In the genomic region with DNA sequence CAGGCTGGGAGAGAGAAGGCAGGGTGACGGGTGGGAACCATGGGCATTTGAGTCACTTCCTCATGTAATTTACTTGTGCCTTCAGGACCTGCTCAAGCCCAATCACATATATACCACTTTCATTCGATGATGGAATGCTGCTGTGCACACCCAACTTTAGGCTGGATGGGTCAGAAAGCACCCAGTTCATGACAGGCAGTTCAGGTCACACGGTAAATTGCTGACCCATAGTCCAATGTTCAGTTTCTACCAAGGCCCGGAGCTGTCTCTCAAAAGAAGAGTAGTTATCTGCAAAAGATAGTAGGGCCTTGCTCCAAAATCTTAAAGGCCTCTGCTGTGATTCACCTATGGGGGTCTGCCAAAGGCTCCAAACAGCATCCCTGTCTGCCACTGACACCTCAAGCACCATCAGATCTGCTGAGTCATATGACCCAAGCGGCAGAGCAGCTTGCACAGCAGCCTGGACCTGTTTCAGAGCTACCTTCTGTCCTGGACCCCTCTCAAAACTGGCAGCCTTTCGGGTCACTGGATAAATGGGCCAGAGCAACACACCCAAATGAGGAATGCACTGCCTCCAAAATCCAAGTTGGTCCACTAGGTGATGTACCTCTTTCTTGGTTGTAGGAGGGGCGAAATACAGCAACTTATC, we compare ENCODE assay signal across 20 cellular contexts. TPM values are rescaled to one million over a fixed set of nuclear protein-coding genes. Genes with fewer than 3 reads are reported as not detected.
DNase-seq lines count a peak whose midpoint lies in the region; ATAC-seq and TF ChIP-seq lines count a peak whose summit lies in the region.
"Had no signal": no experiment of that assay in that cellular context is flagged by ENCODE, and none has a peak within 500 bp of the region (broad histone marks: within the 10 kb centered on the region; RNA-seq: fewer than 3 reads in every experiment).

No MANE protein-coding gene starts in this region.

- H3K9me3 Mint-ChIP-seq in CD8-positive, alpha-beta T cell, result no peaks in the 10 kb centered on the region
- no peaks in the 10 kb centered on the region for H3K9me3 Mint-ChIP-seq in chondrocyte (ENCODE audit: low read depth)

- no peak overlapping the region for H2AFZ ChIP-seq in IMR-90 (replicated peaks; ENCODE audit: low read length, poor library complexity)
- H2AFZ ChIP-seq in Karpas-422 (ENCODE audit: low read length), result no peak overlapping the region

- POLR2A ChIA-PET in CD8-positive, alpha-beta T cell (lab: Charles Lee), result no interaction called here
- POLR2A ChIA-PET in IMR-90 (lab: Charles Lee; ENCODE audit: unreplicated experiment), result no interaction called here

- peaks cover 3% of the 10 kb centered on the region for H3K4me1 Mint-ChIP-seq in CD8-positive, alpha-beta T cell (ENCODE audit: low read depth)
- H3K4me1 Mint-ChIP-seq in chondrocyte (ENCODE audit: low read depth), result peaks cover 6% of the 10 kb centered on the region

- no peak overlapping the region for H3K4me3 Mint-ChIP-seq in CD8-positive, alpha-beta T cell
- H3K4me3 Mint-ChIP-seq in chondrocyte (ENCODE audit: unreplicated experiment), result no peak overlapping the region

- no peak overlapping the region for H4K5ac ChIP-seq in IMR-90 (ENCODE audit: low read depth, low read length)

- H4K20me1 ChIP-seq in IMR-90 (ENCODE audit: insufficient read depth, low read length), result peaks cover 9% of the 10 kb centered on the region; the same call in 1 of the 2 replicates
- no peaks in the 10 kb centered on the region for H4K20me1 ChIP-seq in Karpas-422 (ENCODE audit: insufficient read depth, low read depth, low read length)

- H3K14ac ChIP-seq in IMR-90 (replicated peaks; ENCODE audit: low read depth, low read length), result no peak overlapping the region

- H3K9me1 ChIP-seq in IMR-90 (ENCODE audit: insufficient read depth, low read length), result peaks cover 15% of the 10 kb centered on the region

- H3K27ac Mint-ChIP-seq in CD8-positive, alpha-beta T cell, result peak overlapping the region; percentile 28
- H3K27ac Mint-ChIP-seq in chondrocyte (ENCODE audit: unreplicated experiment), result peak overlapping the region; percentile 76
- H3K27ac Mint-ChIP-seq: progenitor cell of endocrine pancreas had no signal

- CTCF ChIA-PET in CD8-positive, alpha-beta T cell (lab: Charles Lee), result interaction anchor here (1.1 kb wide), 1 partner anchor 25 kb away, joined by 3 read pairs; the partner anchor contains the start of genes CYB5D2 and ZZEF1
- CTCF ChIA-PET in IMR-90 (lab: Yijun Ruan, JAX), result interaction anchor here (1.2 kb wide), 1 partner anchor 12 kb away, joined by 3 read pairs; no protein-coding TSS in a partner anchor

- no peaks in the 10 kb centered on the region for H3K9me3 ChIP-seq in CD8-positive, alpha-beta T cell (ENCODE audit: low read length)
- no peaks in the 10 kb centered on the region for H3K9me3 ChIP-seq in IMR-90 (ENCODE audit: control insufficient read depth, insufficient read depth, low read length)
- no peaks in the 10 kb centered on the region for H3K9me3 ChIP-seq in right lobe of liver
- H3K9me3 ChIP-seq in Karpas-422 (ENCODE audit: low read length), result no peaks in the 10 kb centered on the region
- H3K9me3 ChIP-seq: BLaER1 treated with 17β-estradiol and CSF1 and Interleukin-3, amounts not matched to agents 10 nM and 100 nM; heart left ventricle; SK-N-SH; thoracic aorta had no signal

- H3K18ac ChIP-seq in IMR-90 (ENCODE audit: low read depth, low read length), result no peak overlapping the region

- no peaks in the 10 kb centered on the region for H3K27me3 ChIP-seq in CD8-positive, alpha-beta T cell (ENCODE audit: insufficient read depth, low read length)
- H3K27me3 ChIP-seq in IMR-90 (ENCODE audit: control insufficient read depth, insufficient read depth, low read length) (no peaks in the 10 kb centered on the region), right lobe of liver (no peaks in the 10 kb centered on the region), Karpas-422 (ENCODE audit: low read length) (no peaks in the 10 kb centered on the region)
- H3K27me3 ChIP-seq: BLaER1 treated with 17β-estradiol and CSF1 and Interleukin-3, amounts not matched to agents 10 nM and 100 nM; heart left ventricle had no signal

- no peak overlapping the region for H3K27ac ChIP-seq in CD8-positive, alpha-beta T cell (ENCODE audit: low read depth, low read length)
- H3K27ac ChIP-seq in IMR-90 (ENCODE audit: insufficient read depth, low read length) (no peak overlapping the region), right lobe of liver (no peak overlapping the region), Karpas-422 (ENCODE audit: low read length) (no peak overlapping the region)
- H3K27ac ChIP-seq: BLaER1 treated with 17β-estradiol and CSF1 and Interleukin-3, amounts not matched to agents 10 nM and 100 nM; epithelial cell of prostate; heart left ventricle; thoracic aorta had no signal

- peaks cover 5 to 66% of the 10 kb centered on the region in 2 experiments; a peak in 3 of 4 replicates for H3K79me1 ChIP-seq in IMR-90 (ENCODE audit: low read depth in 1 of 2, low read length in 2 of 2)

- H2BK15ac ChIP-seq in IMR-90 (ENCODE audit: low read depth, low read length), result no peak overlapping the region

- intact Hi-C loops in CD8-positive, alpha-beta T cell (cut with DNase I, micrococcal nuclease), result no loop called here
- intact Hi-C loops in IMR-90 (cut with micrococcal nuclease), result no loop called here
- intact Hi-C loops in right lobe of liver (cut with DNase I), result no loop called here
- intact Hi-C loops in sciatic nerve (cut with DNase I), result no loop called here

- no peak overlapping the region for H4K8ac ChIP-seq in IMR-90 (ENCODE audit: low read depth in 2 of 2, low read length in 2 of 2)

- no peak overlapping the region for H3K4me3 ChIP-seq in CD8-positive, alpha-beta T cell (ENCODE audit: low read depth, low read length)
- H3K4me3 ChIP-seq in IMR-90 (ENCODE audit: insufficient read depth, low read depth, low read length) (no peak overlapping the region), right lobe of liver (no peak overlapping the region), Karpas-422 (ENCODE audit: low read length) (no peak overlapping the region)
- H3K4me3 ChIP-seq: BLaER1 treated with 17β-estradiol and CSF1 and Interleukin-3, amounts not matched to agents 10 nM and 100 nM; heart left ventricle; thoracic aorta had no signal

- no TSS peak for BruUV-seq in IMR-90 (replicated peaks; lab: Mats Ljungman, UMichigan)

- H3K36me3 ChIP-seq in CD8-positive, alpha-beta T cell (ENCODE audit: insufficient read depth, low read length), result peaks cover 29% of the 10 kb centered on the region
- H3K36me3 ChIP-seq in IMR-90 (ENCODE audit: control insufficient read depth, insufficient read depth, low read length) (peaks cover 35% of the 10 kb centered on the region), right lobe of liver (peaks cover 7 to 60% (median 25%) of the 10 kb centered on the region in 4 donors), Karpas-422 (ENCODE audit: insufficient read depth, low read length) (peaks cover 23% of the 10 kb centered on the region; the same call in 1 of the 2 replicates)

- in situ Hi-C loops in IMR-90 (cut with MboI; ENCODE audit: low sequenced_read_pairs), result no loop called here

- no peak overlapping the region for H2BK20ac ChIP-seq in IMR-90 (ENCODE audit: low read depth, low read length)

- H4K91ac ChIP-seq in IMR-90 (ENCODE audit: insufficient read depth, low read depth, low read length), result no peak overlapping the region

- TF ChIP-seq CTCF in CD8-positive, alpha-beta T cell (IDR thresholded peaks at IDR 0.05), result no peak
- TF ChIP-seq CTCF in IMR-90 (conservative IDR thresholded peaks at IDR 0.05; ENCODE audit: low read depth, low read length), result no peak
- TF ChIP-seq CTCF in chondrocyte (IDR thresholded peaks at IDR 0.05), result no peak
- TF ChIP-seq CTCF in right lobe of liver (IDR thresholded peaks at IDR 0.05), result no peak

- no peak overlapping the region for H2AK5ac ChIP-seq in IMR-90 (ENCODE audit: low read depth, low read length)

- H3K36me3 Mint-ChIP-seq in CD8-positive, alpha-beta T cell, result peaks cover 73% of the 10 kb centered on the region
- H3K36me3 Mint-ChIP-seq in chondrocyte (ENCODE audit: low read depth), result peaks cover 27% of the 10 kb centered on the region

- H2BK120ac ChIP-seq in IMR-90 (ENCODE audit: low read depth, low read length), result no peak overlapping the region

- 0 out of 2 replicates have a peak overlapping the region, but pooled peaks have one; percentile 5 for H3K23ac ChIP-seq in IMR-90 (ENCODE audit: low read depth, low read length)

- TF ChIP-seq POLR2A in IMR-90 (IDR thresholded peaks at IDR 0.05; ENCODE audit: low read depth, low read length) (no peak), right lobe of liver (IDR thresholded peaks at IDR 0.05) (no peak)

- no peak overlapping the region for H3K56ac ChIP-seq in IMR-90 (ENCODE audit: extremely low read depth, insufficient read depth, low read length)

- ATAC-seq in CD8-positive, alpha-beta T cell, result no peak
- ATAC-seq in IMR-90 (ENCODE audit: low read depth) (no peak), right lobe of liver (peak in 3 of 4 donors; percentile 47 to 73 (median 48)), sciatic nerve (no peak), HG03039 (IDR thresholded peaks at IDR 0.05; ENCODE audit: unreplicated experiment) (no peak)
- ATAC-seq: stimulated activated naive CD8-positive, alpha-beta T cell treated with anti-CD3 and anti-CD28 coated beads, Interleukin-15, Interleukin-2, amounts not matched to agents 100 U/mL and 50 U/mL, for 24 hours had no signal

- no peak overlapping the region for H2BK5ac ChIP-seq in IMR-90 (ENCODE audit: low read depth, low read length, poor library complexity, severe bottlenecking)

- no peaks in the 10 kb centered on the region for H3K9me2 ChIP-seq in Karpas-422 (replicated peaks; ENCODE audit: insufficient read depth, low read length)
- H3K9me2 ChIP-seq: SK-N-SH had no signal

- no peaks in the 10 kb centered on the region for H3K4me1 ChIP-seq in CD8-positive, alpha-beta T cell (ENCODE audit: insufficient read depth, low read length)
- H3K4me1 ChIP-seq in IMR-90 (ENCODE audit: control insufficient read depth, insufficient read depth, low read length), result peaks cover 5% of the 10 kb centered on the region
- H3K4me1 ChIP-seq in right lobe of liver, result peaks cover 0 to 11% (median 0%) of the 10 kb centered on the region in 4 donors
- no peaks in the 10 kb centered on the region for H3K4me1 ChIP-seq in Karpas-422 (ENCODE audit: low read length)

- dilution Hi-C loops in IMR-90 (cut with HindIII; ENCODE audit: low sequenced_read_pairs, unreplicated experiment), result no loop called here

- H3K4me2 ChIP-seq in IMR-90 (ENCODE audit: low read depth, low read length), result no peak overlapping the region
- no peak overlapping the region for H3K4me2 ChIP-seq in Karpas-422 (ENCODE audit: low read depth, low read length, poor library complexity, severe bottlenecking)
- H3K4me2 ChIP-seq: BLaER1 treated with 17β-estradiol and CSF1 and Interleukin-3, amounts not matched to agents 10 nM and 100 nM; SK-N-SH had no signal

- H3K4ac ChIP-seq in IMR-90 (ENCODE audit: low read depth, low read length), result no peak overlapping the region

- peaks cover 6% of the 10 kb centered on the region; the same call in 1 of the 2 replicates for H3K79me2 ChIP-seq in Karpas-422 (ENCODE audit: low read length)

- 100% methylated on average over 2 of the region's 7 CpGs; no CpG with 5 or more reads in 1 of the 2 experiments for WGBS in IMR-90 (ENCODE audit: extremely low coverage in 2 of 2, insufficient read length in 1 of 2), 2 experiments
- WGBS in right lobe of liver (ENCODE audit: insufficient coverage, low coverage, low lambda C conversion rate, missing lambda C conversion rate), result 54% methylated on average over 3 of the region's 7 CpGs

- no peak for TF ChIP-seq RAD21 in IMR-90 (IDR thresholded peaks at IDR 0.05; ENCODE audit: low read length)

- no peak overlapping the region for H3K9ac ChIP-seq in IMR-90 (ENCODE audit: low read depth, low read length)
- H3K9ac ChIP-seq in Karpas-422 (ENCODE audit: low read length), result no peak overlapping the region
- H3K9ac ChIP-seq: BLaER1 treated with 17β-estradiol and CSF1 and Interleukin-3, amounts not matched to agents 10 nM and 100 nM; SK-N-SH had no signal

- no peaks in the 10 kb centered on the region for H3K27me3 Mint-ChIP-seq in CD8-positive, alpha-beta T cell (ENCODE audit: low read depth)
- no peaks in the 10 kb centered on the region for H3K27me3 Mint-ChIP-seq in chondrocyte (ENCODE audit: low read depth)
- H3K27me3 Mint-ChIP-seq: progenitor cell of endocrine pancreas had no signal

- H2AK9ac ChIP-seq in IMR-90 (replicated peaks; ENCODE audit: low read depth, low read length, poor library complexity), result no peak overlapping the region

- DNase-seq in CD8-positive, alpha-beta T cell, result no peak
- DNase-seq in IMR-90 (peak; percentile 10), chondrocyte (ENCODE audit: low spot score) (no peak), right lobe of liver (no peak), NCI-H2029 (lab: John Stamatoyannopoulos, UW) (no peak), Karpas-422 (no peak), sciatic nerve (ENCODE audit: low spot score) (no peak)
- DNase-seq: activated effector memory CD4-positive, alpha-beta T cell treated with anti-CD3 and anti-CD28 coated beads, Interleukin-2, amount 50 U/mL, for 16 hours; DND-41; heart left ventricle; NCI-H1436 treated with DMSO at 0.1 percent for 48 hours; NCI-H510A; SK-N-SH; stimulated activated CD4-positive, alpha-beta T cell treated with anti-CD3 and anti-CD28 coated beads, Interleukin-15, amount 100 ng/mL, for 24 hours; stimulated activated naive CD8-positive, alpha-beta T cell treated with anti-CD3 and anti-CD28 coated beads, Interleukin-15, Interleukin-2, amounts not matched to agents 100 U/mL and 50 U/mL, for 24 hours had no signal

RNA-seq across cellular contexts. Expression of gene ZZEF1, which starts 24.6 kb away (rescaled TPM):
- total RNA-seq in CD8-positive, alpha-beta T cell, result 10 to 100 TPM; 74.9 to 81.1 TPM
- total RNA-seq in IMR-90 (2012; rRNA removed) (32.2 and 34.4 TPM in 2 replicates), chondrocyte (30.8 to 46.5 TPM (median 33.0 TPM) in 3 replicates), right lobe of liver (10 to 100 TPM; 17.1 to 24.9 (median 21.0) TPM), sciatic nerve (58.9 TPM)
- polyA plus RNA-seq in IMR-90 (2012; rRNA removed), result 11.4 and 13.3 TPM in 2 replicates
- 6.0 and 6.6 TPM in 2 replicates for polyA plus RNA-seq in IMR-90 (2012; cell fraction: cytosol; rRNA removed)
- 28.8 and 34.0 TPM in 2 replicates for polyA plus RNA-seq in IMR-90 (2012; cell fraction: nucleus; rRNA removed; ENCODE audit: low replicate concordance)
- 54.0 and 70.6 TPM in 2 replicates for total RNA-seq in Karpas-422 (2014; rRNA removed; shearing (Covaris generic); ENCODE audit: low replicate concordance)

RNA-seq across cellular contexts. Expression of gene CYB5D2, which starts 24.8 kb away (rescaled TPM):
- total RNA-seq in CD8-positive, alpha-beta T cell, result 1 to 10 TPM; 2.4 to 4.7 TPM
- total RNA-seq in IMR-90 (2012; rRNA removed), result 14.7 and 15.2 TPM in 2 replicates
- polyA plus RNA-seq in IMR-90 (2012; rRNA removed), result 22.2 and 23.6 TPM in 2 replicates
- 32.8 and 33.6 TPM in 2 replicates for polyA plus RNA-seq in IMR-90 (2012; cell fraction: cytosol; rRNA removed)
- polyA plus RNA-seq in IMR-90 (2012; cell fraction: nucleus; rRNA removed; ENCODE audit: low replicate concordance), result 9.0 and 14.1 TPM in 2 replicates
- total RNA-seq in chondrocyte, result 15.3 to 26.7 TPM (median 18.3 TPM) in 3 replicates
- 10 to 100 TPM; 10.4 to 22.8 (median 14.8) TPM for total RNA-seq in right lobe of liver
- 4.9 and 14.5 TPM in 2 replicates for total RNA-seq in Karpas-422 (2014; rRNA removed; shearing (Covaris generic); ENCODE audit: low replicate concordance)
- total RNA-seq in sciatic nerve, result 16.0 TPM

Comparison
In these comparisons a context has a peak if more than half of its experiments do, and no peak if none do; other contexts are left out.
1. ATAC-seq: peak in right lobe of liver (3 of 4); none in CD8-positive, alpha-beta T cell (single experiment), IMR-90 (single experiment), sciatic nerve (single experiment) and HG03039 (single experiment).